ENCODE assay signal across 1 cellular context in the genomic region with DNA sequence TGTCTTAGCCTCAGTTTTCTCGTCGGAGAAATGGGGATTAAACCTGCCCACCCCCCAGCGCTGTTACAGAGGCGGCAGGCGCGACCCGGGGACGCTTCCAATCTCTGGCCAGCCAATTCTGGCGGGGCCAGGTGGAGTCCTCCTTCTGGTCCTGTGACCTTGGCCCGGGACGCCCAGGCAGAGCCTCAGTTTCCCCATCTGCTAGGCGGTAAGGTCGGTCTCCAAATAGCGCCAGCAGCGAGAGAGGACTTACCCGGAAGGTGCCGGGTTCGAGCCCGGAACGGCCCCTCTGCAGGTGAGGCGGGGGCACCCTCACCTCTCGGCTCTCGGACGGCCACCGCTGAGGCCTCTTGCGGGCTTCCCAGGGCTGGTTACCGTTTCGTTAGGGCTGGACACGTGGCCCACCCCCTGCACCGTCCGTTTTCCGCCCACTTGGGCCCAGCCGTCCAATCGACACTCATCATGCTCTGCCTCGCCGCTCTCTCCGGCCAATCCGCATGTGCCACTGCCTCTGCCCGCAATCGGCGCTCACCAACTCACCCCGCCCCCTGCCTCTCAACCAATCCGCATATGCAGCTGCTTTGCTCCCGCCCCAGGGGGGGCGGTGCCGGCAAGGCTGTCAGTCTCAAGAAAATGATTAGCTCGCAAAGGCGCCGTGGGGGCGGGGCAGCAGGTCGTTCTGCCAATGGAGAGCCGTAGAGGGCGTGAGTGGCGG.
A peak's percentile ranks its signal among the peaks of the same experiment; 100 is the strongest.
TF ChIP-seq lines count a peak whose summit lies in the region.

ISOC2 (minus strand) TSS at position 384 of the 715 bp plus-strand sequence. CDS start 5,156 bp downstream, outside the sequence.

TF ChIP-seq in HepG2, 621 proteins besides CTCF, POLR2A, EP300 and RAD21 (continued from another document and continues in another):
- TF ChIP-seq, protein P1, sequence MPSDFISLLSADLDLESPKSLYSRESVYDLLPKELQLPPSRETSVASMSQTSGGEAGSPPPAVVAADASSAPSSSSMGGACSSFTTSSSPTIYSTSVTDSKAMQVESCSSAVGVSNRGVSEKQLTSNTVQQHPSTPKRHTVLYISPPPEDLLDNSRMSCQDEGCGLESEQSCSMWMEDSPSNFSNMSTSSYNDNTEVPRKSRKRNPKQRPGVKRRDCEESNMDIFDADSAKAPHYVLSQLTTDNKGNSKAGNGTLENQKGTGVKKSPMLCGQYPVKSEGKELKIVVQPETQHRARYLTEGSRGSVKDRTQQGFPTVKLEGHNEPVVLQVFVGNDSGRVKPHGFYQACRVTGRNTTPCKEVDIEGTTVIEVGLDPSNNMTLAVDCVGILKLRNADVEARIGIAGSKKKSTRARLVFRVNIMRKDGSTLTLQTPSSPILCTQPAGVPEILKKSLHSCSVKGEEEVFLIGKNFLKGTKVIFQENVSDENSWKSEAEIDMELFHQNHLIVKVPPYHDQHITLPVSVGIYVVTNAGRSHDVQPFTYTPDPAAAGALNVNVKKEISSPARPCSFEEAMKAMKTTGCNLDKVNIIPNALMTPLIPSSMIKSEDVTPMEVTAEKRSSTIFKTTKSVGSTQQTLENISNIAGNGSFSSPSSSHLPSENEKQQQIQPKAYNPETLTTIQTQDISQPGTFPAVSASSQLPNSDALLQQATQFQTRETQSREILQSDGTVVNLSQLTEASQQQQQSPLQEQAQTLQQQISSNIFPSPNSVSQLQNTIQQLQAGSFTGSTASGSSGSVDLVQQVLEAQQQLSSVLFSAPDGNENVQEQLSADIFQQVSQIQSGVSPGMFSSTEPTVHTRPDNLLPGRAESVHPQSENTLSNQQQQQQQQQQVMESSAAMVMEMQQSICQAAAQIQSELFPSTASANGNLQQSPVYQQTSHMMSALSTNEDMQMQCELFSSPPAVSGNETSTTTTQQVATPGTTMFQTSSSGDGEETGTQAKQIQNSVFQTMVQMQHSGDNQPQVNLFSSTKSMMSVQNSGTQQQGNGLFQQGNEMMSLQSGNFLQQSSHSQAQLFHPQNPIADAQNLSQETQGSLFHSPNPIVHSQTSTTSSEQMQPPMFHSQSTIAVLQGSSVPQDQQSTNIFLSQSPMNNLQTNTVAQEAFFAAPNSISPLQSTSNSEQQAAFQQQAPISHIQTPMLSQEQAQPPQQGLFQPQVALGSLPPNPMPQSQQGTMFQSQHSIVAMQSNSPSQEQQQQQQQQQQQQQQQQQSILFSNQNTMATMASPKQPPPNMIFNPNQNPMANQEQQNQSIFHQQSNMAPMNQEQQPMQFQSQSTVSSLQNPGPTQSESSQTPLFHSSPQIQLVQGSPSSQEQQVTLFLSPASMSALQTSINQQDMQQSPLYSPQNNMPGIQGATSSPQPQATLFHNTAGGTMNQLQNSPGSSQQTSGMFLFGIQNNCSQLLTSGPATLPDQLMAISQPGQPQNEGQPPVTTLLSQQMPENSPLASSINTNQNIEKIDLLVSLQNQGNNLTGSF (CRISPR knock-in tag; IDR thresholded peaks at IDR 0.05): peak; percentile 75
- TF ChIP-seq GATAD1 (CRISPR knock-in tag; IDR thresholded peaks at IDR 0.05) (peak; percentile 31; the same call in 1 of the 2 replicates), FLYWCH1 (CRISPR knock-in tag; IDR thresholded peaks at IDR 0.05) (no peak), GPN1 (CRISPR knock-in tag; IDR thresholded peaks at IDR 0.05; ENCODE audit: borderline replicate concordance) (no peak), ZNF235 (CRISPR knock-in tag; IDR thresholded peaks at IDR 0.05; ENCODE audit: borderline replicate concordance) (no peak; the same call in 1 of the 2 replicates), CHCHD3 (CRISPR knock-in tag; IDR thresholded peaks at IDR 0.05) (peak; percentile 25; the same call in 1 of the 2 replicates), ZNF350 (CRISPR knock-in tag; IDR thresholded peaks at IDR 0.05; ENCODE audit: borderline replicate concordance, low read depth) (peak; percentile 79; the same call in 1 of the 2 replicates), JARID2 (CRISPR knock-in tag; IDR thresholded peaks at IDR 0.05; ENCODE audit: insufficient replicate concordance) (peak; percentile 86), PITX1 (CRISPR knock-in tag; IDR thresholded peaks at IDR 0.05) (no peak), E2F2 (CRISPR knock-in tag; IDR thresholded peaks at IDR 0.05; ENCODE audit: borderline replicate concordance) (0 out of 2 replicates have a peak, but pooled peaks have one; percentile 29), PHF20 (CRISPR knock-in tag; IDR thresholded peaks at IDR 0.05) (peak; percentile 56; the same call in 1 of the 2 replicates), MXI1 (IDR thresholded peaks at IDR 0.05; ENCODE audit: borderline replicate concordance, low read depth, low read length) (peak; percentile 93; the same call in 2 of the 3 replicates), CREM (IDR thresholded peaks at IDR 0.05) (peak; percentile 79), CREM (CRISPR knock-in tag; IDR thresholded peaks at IDR 0.05) (no peak), ZNF605 (CRISPR knock-in tag; IDR thresholded peaks at IDR 0.05) (peak; percentile 89), KLF6 (CRISPR knock-in tag; IDR thresholded peaks at IDR 0.05) (peak; percentile 33; the same call in 1 of the 2 replicates), HNRNPK (IDR thresholded peaks at IDR 0.05; ENCODE audit: low read depth, low read length, poor library complexity, severe bottlenecking) (no peak), KLF16 (CRISPR knock-in tag; IDR thresholded peaks at IDR 0.05) (peak in 1 of 2 experiments; percentile 62; a peak in 1 of 4 replicates), ZMYM3 (CRISPR knock-in tag; IDR thresholded peaks at IDR 0.05) (peak; percentile 100), ZNF468 (CRISPR knock-in tag; IDR thresholded peaks at IDR 0.05) (no peak), TEAD2 (CRISPR knock-in tag; IDR thresholded peaks at IDR 0.05) (no peak), ZNF225 (CRISPR knock-in tag; IDR thresholded peaks at IDR 0.05) (peak; percentile 78; the same call in 1 of the 2 replicates), ATF1 (CRISPR knock-in tag; IDR thresholded peaks at IDR 0.05) (peak; percentile 84), RNF2 (conservative IDR thresholded peaks at IDR 0.05; ENCODE audit: low read depth) (peak; percentile 83; the same call in 1 of the 2 replicates), CCAR2 (optimal IDR thresholded peaks at IDR 0.05; ENCODE audit: low read depth, low read length) (no peak), NAIF1 (CRISPR knock-in tag; IDR thresholded peaks at IDR 0.05; ENCODE audit: borderline replicate concordance) (no peak), ZNF891 (CRISPR knock-in tag; IDR thresholded peaks at IDR 0.05) (no peak), ZNF598 (CRISPR knock-in tag; IDR thresholded peaks at IDR 0.05; ENCODE audit: borderline replicate concordance) (0 out of 2 replicates have a peak, but pooled peaks have one; percentile 25), ZNF101 (CRISPR knock-in tag; IDR thresholded peaks at IDR 0.05; ENCODE audit: borderline replicate concordance, low read depth) (no peak), SIX1 (CRISPR knock-in tag; IDR thresholded peaks at IDR 0.05; ENCODE audit: borderline replicate concordance) (0 out of 2 replicates have a peak, but pooled peaks have one; percentile 23), ATAD3A (CRISPR knock-in tag; IDR thresholded peaks at IDR 0.05) (0 out of 2 replicates have a peak, but pooled peaks have one; percentile 60), BORCS8-MEF2B (CRISPR knock-in tag; IDR thresholded peaks at IDR 0.05) (peak; percentile 51), XBP1 (CRISPR knock-in tag; IDR thresholded peaks at IDR 0.05) (no peak), RCOR2 (CRISPR knock-in tag; IDR thresholded peaks at IDR 0.05) (peak; percentile 99), DRAP1 (CRISPR knock-in tag; IDR thresholded peaks at IDR 0.05) (peak; percentile 81), GLI4 (CRISPR knock-in tag; IDR thresholded peaks at IDR 0.05; ENCODE audit: borderline replicate concordance) (0 out of 2 replicates have a peak, but pooled peaks have one; percentile 14), SALL2 (CRISPR knock-in tag; IDR thresholded peaks at IDR 0.05) (no peak), SRY (CRISPR knock-in tag; IDR thresholded peaks at IDR 0.05) (no peak; the same call in 1 of the 2 replicates), MEF2D (CRISPR knock-in tag; IDR thresholded peaks at IDR 0.05) (no peak; the same call in 1 of the 2 replicates), TBX3 (IDR thresholded peaks at IDR 0.05; ENCODE audit: borderline replicate concordance) (peak; percentile 73; the same call in 1 of the 2 replicates), ARID2 (CRISPR knock-in tag; IDR thresholded peaks at IDR 0.05; ENCODE audit: borderline replicate concordance) (no peak)
- TF ChIP-seq, protein P2, sequence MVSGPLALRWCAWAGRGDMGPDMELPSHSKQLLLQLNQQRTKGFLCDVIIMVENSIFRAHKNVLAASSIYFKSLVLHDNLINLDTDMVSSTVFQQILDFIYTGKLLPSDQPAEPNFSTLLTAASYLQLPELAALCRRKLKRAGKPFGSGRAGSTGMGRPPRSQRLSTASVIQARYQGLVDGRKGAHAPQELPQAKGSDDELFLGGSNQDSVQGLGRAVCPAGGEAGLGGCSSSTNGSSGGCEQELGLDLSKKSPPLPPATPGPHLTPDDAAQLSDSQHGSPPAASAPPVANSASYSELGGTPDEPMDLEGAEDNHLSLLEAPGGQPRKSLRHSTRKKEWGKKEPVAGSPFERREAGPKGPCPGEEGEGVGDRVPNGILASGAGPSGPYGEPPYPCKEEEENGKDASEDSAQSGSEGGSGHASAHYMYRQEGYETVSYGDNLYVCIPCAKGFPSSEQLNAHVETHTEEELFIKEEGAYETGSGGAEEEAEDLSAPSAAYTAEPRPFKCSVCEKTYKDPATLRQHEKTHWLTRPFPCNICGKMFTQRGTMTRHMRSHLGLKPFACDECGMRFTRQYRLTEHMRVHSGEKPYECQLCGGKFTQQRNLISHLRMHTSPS (CRISPR knock-in tag; IDR thresholded peaks at IDR 0.05; ENCODE audit: low read depth): peak; percentile 55; the same call in 1 of the 2 replicates
- TF ChIP-seq, protein P3, sequence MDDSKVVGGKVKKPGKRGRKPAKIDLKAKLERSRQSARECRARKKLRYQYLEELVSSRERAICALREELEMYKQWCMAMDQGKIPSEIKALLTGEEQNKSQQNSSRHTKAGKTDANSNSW (CRISPR knock-in tag; IDR thresholded peaks at IDR 0.05; ENCODE audit: borderline replicate concordance): no peak
- TF ChIP-seq, protein P4, sequence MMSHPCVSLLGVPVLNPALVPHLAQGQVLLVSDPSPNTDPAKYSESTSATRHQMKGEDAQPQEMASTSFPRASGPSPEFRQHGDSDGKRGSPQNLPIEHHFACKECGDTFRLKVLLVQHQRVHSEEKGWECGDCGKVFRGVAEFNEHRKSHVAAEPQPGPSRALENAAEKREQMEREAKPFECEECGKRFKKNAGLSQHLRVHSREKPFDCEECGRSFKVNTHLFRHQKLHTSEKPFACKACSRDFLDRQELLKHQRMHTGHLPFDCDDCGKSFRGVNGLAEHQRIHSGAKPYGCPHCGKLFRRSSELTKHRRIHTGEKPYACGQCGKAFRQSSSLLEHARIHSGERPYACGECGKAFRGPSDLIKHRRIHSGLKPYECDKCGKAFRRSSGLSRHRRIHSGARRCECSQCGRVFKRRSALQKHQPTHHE (CRISPR knock-in tag; IDR thresholded peaks at IDR 0.05; ENCODE audit: borderline replicate concordance): no peak; the same call in 1 of the 2 replicates
- TF ChIP-seq, protein P5, sequence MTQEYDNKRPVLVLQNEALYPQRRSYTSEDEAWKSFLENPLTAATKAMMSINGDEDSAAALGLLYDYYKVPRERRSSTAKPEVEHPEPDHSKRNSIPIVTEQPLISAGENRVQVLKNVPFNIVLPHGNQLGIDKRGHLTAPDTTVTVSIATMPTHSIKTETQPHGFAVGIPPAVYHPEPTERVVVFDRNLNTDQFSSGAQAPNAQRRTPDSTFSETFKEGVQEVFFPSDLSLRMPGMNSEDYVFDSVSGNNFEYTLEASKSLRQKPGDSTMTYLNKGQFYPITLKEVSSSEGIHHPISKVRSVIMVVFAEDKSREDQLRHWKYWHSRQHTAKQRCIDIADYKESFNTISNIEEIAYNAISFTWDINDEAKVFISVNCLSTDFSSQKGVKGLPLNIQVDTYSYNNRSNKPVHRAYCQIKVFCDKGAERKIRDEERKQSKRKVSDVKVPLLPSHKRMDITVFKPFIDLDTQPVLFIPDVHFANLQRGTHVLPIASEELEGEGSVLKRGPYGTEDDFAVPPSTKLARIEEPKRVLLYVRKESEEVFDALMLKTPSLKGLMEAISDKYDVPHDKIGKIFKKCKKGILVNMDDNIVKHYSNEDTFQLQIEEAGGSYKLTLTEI (CRISPR knock-in tag; conservative IDR thresholded peaks at IDR 0.05): no peak
- TF ChIP-seq, protein P6, sequence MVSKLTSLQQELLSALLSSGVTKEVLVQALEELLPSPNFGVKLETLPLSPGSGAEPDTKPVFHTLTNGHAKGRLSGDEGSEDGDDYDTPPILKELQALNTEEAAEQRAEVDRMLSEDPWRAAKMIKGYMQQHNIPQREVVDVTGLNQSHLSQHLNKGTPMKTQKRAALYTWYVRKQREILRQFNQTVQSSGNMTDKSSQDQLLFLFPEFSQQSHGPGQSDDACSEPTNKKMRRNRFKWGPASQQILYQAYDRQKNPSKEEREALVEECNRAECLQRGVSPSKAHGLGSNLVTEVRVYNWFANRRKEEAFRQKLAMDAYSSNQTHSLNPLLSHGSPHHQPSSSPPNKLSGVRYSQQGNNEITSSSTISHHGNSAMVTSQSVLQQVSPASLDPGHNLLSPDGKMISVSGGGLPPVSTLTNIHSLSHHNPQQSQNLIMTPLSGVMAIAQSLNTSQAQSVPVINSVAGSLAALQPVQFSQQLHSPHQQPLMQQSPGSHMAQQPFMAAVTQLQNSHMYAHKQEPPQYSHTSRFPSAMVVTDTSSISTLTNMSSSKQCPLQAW (CRISPR knock-in tag; IDR thresholded peaks at IDR 0.05): peak; percentile 47; the same call in 1 of the 2 replicates
- TF ChIP-seq, protein P7, sequence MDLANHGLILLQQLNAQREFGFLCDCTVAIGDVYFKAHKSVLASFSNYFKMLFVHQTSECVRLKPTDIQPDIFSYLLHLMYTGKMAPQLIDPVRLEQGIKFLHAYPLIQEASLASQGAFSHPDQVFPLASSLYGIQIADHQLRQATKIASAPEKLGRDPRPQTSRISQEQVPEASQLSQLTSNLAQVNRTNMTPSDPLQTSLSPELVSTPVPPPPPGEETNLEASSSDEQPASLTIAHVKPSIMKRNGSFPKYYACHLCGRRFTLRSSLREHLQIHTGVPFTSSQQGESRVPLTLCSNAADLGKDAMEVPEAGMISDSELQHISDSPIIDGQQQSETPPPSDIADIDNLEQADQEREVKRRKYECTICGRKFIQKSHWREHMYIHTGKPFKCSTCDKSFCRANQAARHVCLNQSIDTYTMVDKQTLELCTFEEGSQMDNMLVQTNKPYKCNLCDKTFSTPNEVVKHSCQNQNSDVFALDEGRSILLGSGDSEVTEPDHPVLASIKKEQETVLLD (CRISPR knock-in tag; IDR thresholded peaks at IDR 0.05; ENCODE audit: low read depth): 0 out of 2 replicates have a peak, but pooled peaks have one; percentile 35
